ENCODE assay signal across 13 cellular contexts in genomic region chr3:30289324-30289723, GRCh38.
DNase-seq lines count a peak whose midpoint lies in the region; ATAC-seq, FAIRE-seq and TF ChIP-seq lines count a peak whose summit lies in the region.
"Had no signal": no experiment of that assay in that cellular context is flagged by ENCODE, and none has a peak within 500 bp of the region (broad histone marks: within the 10 kb centered on the region; RNA-seq: fewer than 3 reads in every experiment).

No MANE protein-coding gene starts in this region.

- H3K27ac Mint-ChIP-seq in Calu3 (ENCODE audit: unreplicated experiment): no peak overlapping the region

- H3K36me3 ChIP-seq in PC-3 (ENCODE audit: low read depth, low read length) (no peaks in the 10 kb centered on the region), pancreas (no peaks in the 10 kb centered on the region), gastrocnemius medialis (no peaks in the 10 kb centered on the region)

- POLR2A ChIA-PET in PC-3 (lab: Charles Lee; ENCODE audit: unreplicated experiment): no interaction called here

- 4% methylated on average over 1 of the region's 1 CpG for WGBS in pancreas, 2 donors

- H4K20me1 ChIP-seq in PC-3 (ENCODE audit: low read length): no peaks in the 10 kb centered on the region

- H3K4me1 ChIP-seq in PC-3 (ENCODE audit: insufficient read depth, low read length): peaks cover 59% of the 10 kb centered on the region
- peaks cover 0 to 27% (median 27%) of the 10 kb centered on the region in 3 donors for H3K4me1 ChIP-seq in pancreas
- peaks cover 12 to 29% of the 10 kb centered on the region in 2 donors for H3K4me1 ChIP-seq in gastrocnemius medialis

- H3K9me3 Mint-ChIP-seq in Calu3 (ENCODE audit: low read depth, unreplicated experiment): peaks cover 3% of the 10 kb centered on the region

- H2AFZ ChIP-seq in PC-3 (ENCODE audit: low read length): no peak overlapping the region

- H3K9me2 ChIP-seq in PC-3 (replicated peaks; ENCODE audit: low read length): no peaks in the 10 kb centered on the region

- H3F3A ChIP-seq in PC-3 (ENCODE audit: low read length, unreplicated experiment): no peaks in the 10 kb centered on the region

- intact Hi-C loops in PC-3 (cut with micrococcal nuclease) (loop anchor here (5.0 to 10.0 kb wide), 2 partner anchors 247 to 395 kb away; no protein-coding TSS in a partner anchor), pancreas (cut with DNase I) (no loop called here), gastrocnemius medialis (cut with DNase I; ENCODE audit: low total_unique reads) (loop anchor here (5.0 to 10.0 kb wide), 2 partner anchors 57 to 405 kb away; no protein-coding TSS in a partner anchor), Calu3 (cut with micrococcal nuclease; ENCODE audit: unreplicated experiment) (loop anchor here (5.0 kb wide), 1 partner anchor 53 kb away; no protein-coding TSS in a partner anchor)

- H3K4me2 ChIP-seq in PC-3 (ENCODE audit: low read length): no peak overlapping the region

- ATAC-seq in PC-3: peak; percentile 6; the same call in 1 of the 2 replicates
- ATAC-seq in esophagus mucosa: peak; percentile 73
- ATAC-seq in pancreas: peak in 3 of 4 donors; percentile 49 to 60 (median 55)
- no peak for ATAC-seq in gastrocnemius medialis

- DNase-seq in DMS53 (lab: John Stamatoyannopoulos, UW): peak; percentile 1
- no peak for DNase-seq in DMS53 treated with DMSO at 0.1 percent for 48 hours (lab: John Stamatoyannopoulos, UW; ENCODE audit: unreplicated experiment)
- DNase-seq in PC-3: peak; percentile 35
- DNase-seq in pancreas: no peak
- DNase-seq in gastrocnemius medialis: no peak
- no peak for DNase-seq in NCI-H1105 treated with DMSO at 0.1 percent for 48 hours (lab: John Stamatoyannopoulos, UW)
- no peak for DNase-seq in Calu3
- DNase-seq: amygdala, GDM1, NCI-H510A treated with DMSO at 0.1 percent for 48 hours, trophoblast cell had no signal

- H3K9ac ChIP-seq in PC-3 (ENCODE audit: low read length): no peak overlapping the region

- in situ Hi-C loops in gastrocnemius medialis (cut with MboI; ENCODE audit: low sequenced_read_pairs in 4 of 4): no loop called here

- H3K4me3 ChIP-seq in PC-3 (ENCODE audit: low read length) (no peak overlapping the region), pancreas (no peak overlapping the region), gastrocnemius medialis (no peak overlapping the region)

- H3K27me3 Mint-ChIP-seq in Calu3 (ENCODE audit: unreplicated experiment): no peaks in the 10 kb centered on the region

- no peak for FAIRE-seq in pancreas (lab: Jason Lieb, UNC)

- H3K27ac ChIP-seq in PC-3 (ENCODE audit: low read length) (peak overlapping the region; percentile 25; the same call in 1 of the 2 replicates), pancreas (peak overlapping the region in 1 of 4 donors; percentile 12), gastrocnemius medialis (no peak overlapping the region)
- H3K27ac ChIP-seq: 22Rv1 had no signal

- no peaks in the 10 kb centered on the region for H3K36me3 Mint-ChIP-seq in Calu3 (ENCODE audit: insufficient read depth, unreplicated experiment)

- peaks cover 69% of the 10 kb centered on the region for H3K4me1 Mint-ChIP-seq in Calu3 (ENCODE audit: low read depth, unreplicated experiment)

- H3K9me3 ChIP-seq in PC-3 (ENCODE audit: low read length): no peaks in the 10 kb centered on the region
- no peaks in the 10 kb centered on the region for H3K9me3 ChIP-seq in pancreas
- H3K9me3 ChIP-seq in gastrocnemius medialis: no peaks in the 10 kb centered on the region

- H3K4me3 Mint-ChIP-seq in Calu3 (ENCODE audit: low read depth, unreplicated experiment): no peak overlapping the region

- CTCF ChIA-PET in PC-3 (lab: Charles Lee) (no interaction called here), Calu3 (lab: Charles Lee) (no interaction called here)

- BruUV-seq in PC-3 (replicated peaks; lab: Mats Ljungman, UMichigan) (no TSS peak), Calu3 (replicated peaks; lab: Mats Ljungman, UMichigan) (no TSS peak)

- TF ChIP-seq POLR2A in gastrocnemius medialis (IDR thresholded peaks at IDR 0.05): no peak

- TF ChIP-seq CTCF in PC-3 (conservative IDR thresholded peaks at IDR 0.05; ENCODE audit: low read depth, low read length): no peak
- no peak for TF ChIP-seq CTCF in pancreas (IDR thresholded peaks at IDR 0.05)
- no peak for TF ChIP-seq CTCF in gastrocnemius medialis (IDR thresholded peaks at IDR 0.05 in 4 of 5, conservative IDR thresholded peaks at IDR 0.05 in 1 of 5)
- TF ChIP-seq CTCF in Calu3 (IDR thresholded peaks at IDR 0.05; ENCODE audit: unreplicated experiment): no peak

- no peaks in the 10 kb centered on the region for H3K79me2 ChIP-seq in PC-3 (ENCODE audit: low read length)

- no peaks in the 10 kb centered on the region for H3K27me3 ChIP-seq in PC-3 (ENCODE audit: low read length)
- no peaks in the 10 kb centered on the region for H3K27me3 ChIP-seq in pancreas
- H3K27me3 ChIP-seq in gastrocnemius medialis: no peaks in the 10 kb centered on the region

Comparison
In these comparisons a context has a peak if more than half of its experiments do, and no peak if none do; other contexts are left out.
1. DNase-seq: peak in DMS53 (single experiment) and PC-3 (single experiment); none in DMS53 treated with DMSO at 0.1 percent for 48 hours (single experiment), pancreas (0 of 6), gastrocnemius medialis (0 of 2), NCI-H1105 treated with DMSO at 0.1 percent for 48 hours (single experiment) and Calu3 (single experiment).
2. ATAC-seq: peak in PC-3 (single experiment), esophagus mucosa (single experiment) and pancreas (3 of 4); none in gastrocnemius medialis (0 of 2).
3. intact Hi-C loops: an anchor here in PC-3 (5.0 to 10.0 kb wide), gastrocnemius medialis (5.0 to 10.0 kb wide) and Calu3 (5.0 kb wide); none called in pancreas.